28 cellular contexts compared by ENCODE assay signal in genomic region chr1:5513179-5513578, GRCh38.
"Had no signal": no experiment of that assay in that cellular context is flagged by ENCODE, and none has a peak within 500 bp of the region (broad histone marks: within the 10 kb centered on the region; RNA-seq: fewer than 3 reads in every experiment).

No MANE protein-coding gene starts in this region.

- H3K27ac Mint-ChIP-seq: naive thymus-derived CD4-positive, alpha-beta T cell; natural killer cell; nephron; progenitor cell of endocrine pancreas; stimulated activated effector memory CD8-positive, alpha-beta T cell treated with anti-CD3 and anti-CD28 coated beads, Interleukin-12 subunit alpha, Interleukin-12 subunit beta, amount 100 ng/mL, for 72 hours; stimulated activated naive B cell treated with anti-CD40 and anti-IgM and Interleukin-4, amounts not matched to agents 10 μg/mL and 1 μg/mL and 100 μg/mL, for 72 hours; stimulated activated naive CD8-positive, alpha-beta T cell treated with anti-CD3 and anti-CD28 coated beads, Interleukin-15, Interleukin-2, amounts not matched to agents 100 ng/mL and 50 ng/mL, for 24 hours had no signal

- H3K36me3 Mint-ChIP-seq: naive thymus-derived CD4-positive, alpha-beta T cell; natural killer cell; stimulated activated effector memory CD8-positive, alpha-beta T cell treated with anti-CD3 and anti-CD28 coated beads, Interleukin-12 subunit alpha, Interleukin-12 subunit beta, amount 100 ng/mL, for 72 hours; stimulated activated naive B cell treated with anti-CD40 and anti-IgM and Interleukin-4, amounts not matched to agents 10 μg/mL and 1 μg/mL and 100 μg/mL, for 72 hours; type B pancreatic cell had no signal

- H3K9me3 ChIP-seq: ovary, psoas muscle, right lobe of liver, sigmoid colon, stomach, suprapubic skin, testis, tibial artery, transverse colon, upper lobe of right lung, uterus had no signal

- ATAC-seq: naive thymus-derived CD4-positive, alpha-beta T cell; natural killer cell; psoas muscle; right cardiac atrium; stimulated activated effector memory CD8-positive, alpha-beta T cell treated with anti-CD3 and anti-CD28 coated beads, Interleukin-12 subunit alpha, Interleukin-12 subunit beta, amount 100 ng/mL, for 72 hours; stimulated activated naive B cell treated with anti-CD40 and anti-IgM and Interleukin-4, amounts not matched to agents 10 μg/mL and 1 μg/mL and 100 μg/mL, for 72 hours had no signal

- H3K9me3 Mint-ChIP-seq: naive thymus-derived CD4-positive, alpha-beta T cell; natural killer cell; nephron; stimulated activated effector memory CD8-positive, alpha-beta T cell treated with anti-CD3 and anti-CD28 coated beads, Interleukin-12 subunit alpha, Interleukin-12 subunit beta, amount 100 ng/mL, for 72 hours; stimulated activated naive B cell treated with anti-CD40 and anti-IgM and Interleukin-4, amounts not matched to agents 10 μg/mL and 1 μg/mL and 100 μg/mL, for 72 hours; stimulated activated naive CD8-positive, alpha-beta T cell treated with anti-CD3 and anti-CD28 coated beads, Interleukin-15, Interleukin-2, amounts not matched to agents 100 ng/mL and 50 ng/mL, for 24 hours; type B pancreatic cell had no signal

- H3K4me1 ChIP-seq: parathyroid adenoma, psoas muscle, sigmoid colon, tibial artery, upper lobe of right lung, uterus had no signal

- H3K36me3 ChIP-seq: ovary, right lobe of liver, sigmoid colon, stomach, suprapubic skin, tibial artery, transverse colon, upper lobe of right lung, uterus had no signal

- H3K4me3 ChIP-seq: ovary, psoas muscle, right lobe of liver, sigmoid colon, stomach, suprapubic skin, testis, tibial artery, transverse colon, upper lobe of right lung, uterus had no signal

- FAIRE-seq: small intestine had no signal

- H3K4me3 Mint-ChIP-seq: naive thymus-derived CD4-positive, alpha-beta T cell; natural killer cell; nephron; stimulated activated effector memory CD8-positive, alpha-beta T cell treated with anti-CD3 and anti-CD28 coated beads, Interleukin-12 subunit alpha, Interleukin-12 subunit beta, amount 100 ng/mL, for 72 hours; stimulated activated naive B cell treated with anti-CD40 and anti-IgM and Interleukin-4, amounts not matched to agents 10 μg/mL and 1 μg/mL and 100 μg/mL, for 72 hours; stimulated activated naive CD8-positive, alpha-beta T cell treated with anti-CD3 and anti-CD28 coated beads, Interleukin-15, Interleukin-2, amounts not matched to agents 100 ng/mL and 50 ng/mL, for 24 hours; type B pancreatic cell had no signal

- H3K9ac ChIP-seq: parathyroid adenoma had no signal

- H3K4me1 Mint-ChIP-seq: natural killer cell had no signal

- DNase-seq: naive thymus-derived CD4-positive, alpha-beta T cell; natural killer cell; occipital lobe; ovary; psoas muscle; right cardiac atrium; right lobe of liver; sigmoid colon; stimulated activated CD4-positive, alpha-beta T cell treated with anti-CD3 and anti-CD28 coated beads, Interleukin-15, amount 100 ng/mL, for 24 hours; stimulated activated CD4-positive, alpha-beta T cell treated with anti-CD3 and anti-CD28 coated beads, Interleukin-2, amount 100 ng/mL, for 24 hours; stimulated activated CD4-positive, alpha-beta T cell treated with anti-CD3 and anti-CD28 coated beads, Interleukin-2, amount 100 ng/mL, for 48 hours; stimulated activated CD4-positive, alpha-beta T cell treated with anti-CD3 and anti-CD28 coated beads, Interleukin-4, amount 100 ng/mL, for 24 hours; stimulated activated naive B cell treated with anti-CD40 and anti-IgM and Interleukin-4, amounts not matched to agents 10 μg/mL and 1 μg/mL and 100 μg/mL, for 72 hours; stimulated activated naive CD4-positive, alpha-beta T cell treated with Interleukin-2 at 50 U/mL for 16 hours; testis; upper lobe of right lung; uterus had no signal

- H3K27ac ChIP-seq: ovary, parathyroid adenoma, psoas muscle, right lobe of liver, sigmoid colon, stomach, suprapubic skin, testis, tibial artery, upper lobe of right lung, uterus had no signal
